ENCODE assay signal across 1 cellular context in genomic region chr1:230760360-230760827, GRCh38.
TF ChIP-seq lines count a peak whose summit lies in the region.

No MANE protein-coding gene starts in this region.

TF ChIP-seq in HCT116, 20 proteins besides CTCF, POLR2A, EP300 and RAD21 (continued from another document):
- no peak for TF ChIP-seq REST (IDR thresholded peaks at IDR 0.05; ENCODE audit: low read depth)
- TF ChIP-seq ZFX (IDR thresholded peaks at IDR 0.05) = no peak
- no peak for TF ChIP-seq SRF (IDR thresholded peaks at IDR 0.05; ENCODE audit: low read depth)
- no peak for TF ChIP-seq SP1 (IDR thresholded peaks at IDR 0.05; ENCODE audit: low read depth)
- no peak for TF ChIP-seq TCF7L2 (IDR thresholded peaks at IDR 0.05; ENCODE audit: borderline replicate concordance, extremely low read depth, insufficient read depth, insufficient read length)
- no peak for TF ChIP-seq ATF3 (IDR thresholded peaks at IDR 0.05)
- TF ChIP-seq EGR1 (IDR thresholded peaks at IDR 0.05; ENCODE audit: low read depth) = no peak
- no peak for TF ChIP-seq POLR2AphosphoS5 (IDR thresholded peaks at IDR 0.05; ENCODE audit: low read depth, low read length)
- TF ChIP-seq CEBPB (IDR thresholded peaks at IDR 0.05; ENCODE audit: low read depth) = no peak
- no peak for TF ChIP-seq EZH2phosphoT487 (IDR thresholded peaks at IDR 0.05; ENCODE audit: borderline replicate concordance)
- no peak for TF ChIP-seq YY1 (IDR thresholded peaks at IDR 0.05; ENCODE audit: extremely low read depth, insufficient replicate concordance, low read depth, low read length)
- TF ChIP-seq ZBTB33 (IDR thresholded peaks at IDR 0.05; ENCODE audit: extremely low read depth, insufficient replicate concordance, low read length) = no peak
- TF ChIP-seq EZH2 (IDR thresholded peaks at IDR 0.05) = no peak
